22 cellular contexts compared by ENCODE assay signal in genomic region chr14:29913550-29913949, GRCh38. TPM values are rescaled to one million over a fixed set of nuclear protein-coding genes. Genes with fewer than 3 reads are reported as not detected.
DNase-seq lines count a peak whose midpoint lies in the region; ATAC-seq, FAIRE-seq and TF ChIP-seq lines count a peak whose summit lies in the region.
"Had no signal": no experiment of that assay in that cellular context is flagged by ENCODE, and none has a peak within 500 bp of the region (broad histone marks: within the 10 kb centered on the region; RNA-seq: fewer than 3 reads in every experiment).

No MANE protein-coding gene starts in this region.

- DNase-seq in Caki2 (ENCODE audit: low read depth) (peak; percentile 71), RCC 7860 (ENCODE audit: low spot score) (no peak), kidney (no peak), renal cortical epithelial cell (ENCODE audit: low read depth) (peak; percentile 65), MV-4-11 (lab: John Stamatoyannopoulos, UW) (no peak), HAP-1 (ENCODE audit: low spot score in 2 of 2) (no peak)
- DNase-seq: GM23248; H7; NCI-H1092; NCI-H1436; NCI-H187; NCI-H2107; NCI-H526; NK-92 treated with Interleukin-12 subunit alpha and Interleukin-12 subunit beta, amount 100 ng/mL, for 24 hours; PC-3; SJCRH30 had no signal

- no peak for ATAC-seq in GM18858 (IDR thresholded peaks at IDR 0.05; ENCODE audit: unreplicated experiment)
- ATAC-seq: PC-3, Right ventricle myocardium inferior, SK-N-SH treated with all-trans-retinoic acid at 6 μM for 48 hours had no signal

- FAIRE-seq in RCC 7860 (lab: Jason Lieb, UNC) (peak; percentile 66), kidney (lab: Jason Lieb, UNC) (peak; percentile 57)
- FAIRE-seq: GM18507 had no signal

- no peak overlapping the region for H3K27ac ChIP-seq in kidney (ENCODE audit: low read depth in 2 of 2, low read length in 2 of 2)
- H3K27ac ChIP-seq: GM23248, KMS-11, SJCRH30 had no signal

- in situ Hi-C loops in Caki2 (cut with HindIII; ENCODE audit: low pct_unique_long_range_greater_than_20kb, low sequenced_read_pairs) (no loop called here), HAP-1 (cut with MboI; ENCODE audit: low sequenced_read_pairs) (no loop called here)

- intact Hi-C loops in kidney (cut with DNase I), result no loop called here

- no peak overlapping the region for H3K9ac ChIP-seq in kidney (ENCODE audit: low read length in 2 of 2)
- H3K9ac ChIP-seq: GM23248, KMS-11 had no signal

- H3K9me3 ChIP-seq in kidney (ENCODE audit: control insufficient read depth in 1 of 2, low read length in 2 of 2) (no peaks in the 10 kb centered on the region), HAP-1 (no peaks in the 10 kb centered on the region)
- H3K9me3 ChIP-seq: SJCRH30 had no signal

- TF ChIP-seq CTCF in kidney (IDR thresholded peaks at IDR 0.05; ENCODE audit: borderline replicate concordance, extremely low read depth, insufficient read depth), result no peak

- H3K4me1 ChIP-seq in kidney (ENCODE audit: control insufficient read depth in 1 of 2, insufficient read depth in 1 of 2, low read depth in 1 of 2, low read length in 2 of 2), result peaks cover 0 to 14% of the 10 kb centered on the region in 2 donors
- H3K4me1 ChIP-seq in HAP-1, result no peaks in the 10 kb centered on the region
- H3K4me1 ChIP-seq: SJCRH30 had no signal

- no peaks in the 10 kb centered on the region for H3K27me3 ChIP-seq in HAP-1 (ENCODE audit: low read depth)
- H3K27me3 ChIP-seq: SJCRH30 had no signal

- H3K4me3 ChIP-seq in kidney (ENCODE audit: low read length in 2 of 2) (peak overlapping the region; percentile 7 to 9), HAP-1 (no peak overlapping the region)
- H3K4me3 ChIP-seq: GM23248, SJCRH30 had no signal

- H3K36me3 ChIP-seq in kidney (ENCODE audit: control insufficient read depth in 1 of 2, insufficient read depth in 2 of 2, low read length in 2 of 2) (no peaks in the 10 kb centered on the region), HAP-1 (replicated peaks) (no peaks in the 10 kb centered on the region)
- H3K36me3 ChIP-seq: SJCRH30 had no signal

RNA-seq across cellular contexts. Expression of gene PRKD1, which starts 14.1 kb away (rescaled TPM):
- 5.1 and 10.3 TPM in 2 replicates for total RNA-seq in Caki2 (2014; rRNA removed; shearing (Covaris generic); ENCODE audit: low replicate concordance)
- 45.1 TPM for total RNA-seq in kidney
- 14.0 TPM for polyA plus RNA-seq in kidney (ENCODE audit: insufficient read depth, low read depth, low replicate concordance)
- total RNA-seq in renal cortical epithelial cell, result 7.5 and 39.1 TPM in 2 replicates
- total RNA-seq: G401 had no signal

Comparison
In these comparisons a context has a peak if more than half of its experiments do, and no peak if none do; other contexts are left out.
1. DNase-seq: peak in Caki2 (single experiment) and renal cortical epithelial cell (single experiment); none in RCC 7860 (single experiment), kidney (single experiment), MV-4-11 (single experiment) and HAP-1 (0 of 2).